Comparison of ENCODE assay signal across 2 cellular contexts in genomic region chr4:111537165-111537564, GRCh38.
TF ChIP-seq lines count a peak whose summit lies in the region.

No MANE protein-coding gene starts in this region.

TF ChIP-seq in HepG2, 621 proteins besides CTCF, POLR2A, EP300 and RAD21:
- TF ChIP-seq FOXA1 (IDR thresholded peaks at IDR 0.05) (no peak), FOXA1 (CRISPR knock-in tag; IDR thresholded peaks at IDR 0.05) (no peak), CC2D1A (CRISPR knock-in tag; IDR thresholded peaks at IDR 0.05) (no peak), CENPT (CRISPR knock-in tag; IDR thresholded peaks at IDR 0.05; ENCODE audit: low read depth) (no peak), SSRP1 (CRISPR knock-in tag; IDR thresholded peaks at IDR 0.05) (no peak), ZNF841 (CRISPR knock-in tag; IDR thresholded peaks at IDR 0.05; ENCODE audit: borderline replicate concordance) (no peak), CEBPB (IDR thresholded peaks at IDR 0.05; ENCODE audit: borderline replicate concordance, low read depth, low read length) (peak; percentile 16; the same call in 1 of the 2 replicates), ZNF747 (CRISPR knock-in tag; IDR thresholded peaks at IDR 0.05; ENCODE audit: borderline replicate concordance) (no peak)
- TF ChIP-seq, protein P1, sequence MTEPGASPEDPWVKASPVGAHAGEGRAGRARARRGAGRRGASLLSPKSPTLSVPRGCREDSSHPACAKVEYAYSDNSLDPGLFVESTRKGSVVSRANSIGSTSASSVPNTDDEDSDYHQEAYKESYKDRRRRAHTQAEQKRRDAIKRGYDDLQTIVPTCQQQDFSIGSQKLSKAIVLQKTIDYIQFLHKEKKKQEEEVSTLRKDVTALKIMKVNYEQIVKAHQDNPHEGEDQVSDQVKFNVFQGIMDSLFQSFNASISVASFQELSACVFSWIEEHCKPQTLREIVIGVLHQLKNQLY (CRISPR knock-in tag; IDR thresholded peaks at IDR 0.05) = no peak

TF ChIP-seq in H1, 55 proteins besides CTCF, POLR2A, EP300 and RAD21 (continued from another document):
- TF ChIP-seq CEBPB (IDR thresholded peaks at IDR 0.05; ENCODE audit: low read depth, low read length) = peak; percentile 83; the same call in 1 of the 2 replicates
TF ChIP-seq in H1: peak in this region for 1.
